9 cellular contexts compared by ENCODE assay signal in the genomic region with DNA sequence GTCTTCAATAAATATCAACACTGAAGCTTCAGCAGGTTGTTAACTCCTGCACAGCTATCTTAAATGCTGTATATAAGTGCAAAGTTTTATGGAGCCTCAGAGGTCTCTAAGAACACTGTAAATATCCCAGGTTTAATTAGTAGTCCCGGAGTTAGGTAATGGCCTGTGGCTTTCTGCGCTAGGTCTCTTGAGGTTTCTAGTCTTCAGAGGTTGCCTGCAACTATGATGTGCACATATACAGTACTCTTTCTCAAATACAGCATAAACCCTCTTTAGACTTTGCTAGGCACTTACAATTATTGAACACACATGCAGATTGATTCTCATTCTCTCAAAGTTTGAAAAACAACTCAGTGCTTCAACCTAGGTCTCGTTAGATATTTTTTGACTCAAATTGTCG. TPM values are rescaled to one million over a fixed set of nuclear protein-coding genes. Genes with fewer than 3 reads are reported as not detected.
DNase-seq lines count a peak whose midpoint lies in the region; ATAC-seq, FAIRE-seq and TF ChIP-seq lines count a peak whose summit lies in the region.
"Had no signal": no experiment of that assay in that cellular context is flagged by ENCODE, and none has a peak within 500 bp of the region (broad histone marks: within the 10 kb centered on the region; RNA-seq: fewer than 3 reads in every experiment).

No MANE protein-coding gene starts in this region.

- POLR2A ChIA-PET in endothelial cell of umbilical vein (lab: Charles Lee), result interaction anchor here (4.0 kb wide), 1 partner anchor 528 kb away, joined by 17 read pairs; no protein-coding TSS in a partner anchor

- H3K27ac ChIP-seq in OCI-LY1 (ENCODE audit: low read depth, low read length, poor library complexity, severe bottlenecking), result peak overlapping the region; percentile 98
- no peak overlapping the region for H3K27ac ChIP-seq in endothelial cell of umbilical vein (ENCODE audit: insufficient read depth, low read depth, low read length)
- H3K27ac ChIP-seq in sigmoid colon, result peak overlapping the region; percentile 95 to 99 (median 98)

- H4K20me1 ChIP-seq in OCI-LY1 (ENCODE audit: insufficient read depth, low read length) (no peaks in the 10 kb centered on the region), endothelial cell of umbilical vein (replicated peaks; ENCODE audit: control insufficient read depth, extremely low read depth, insufficient read depth, low read length) (peaks cover 3% of the 10 kb centered on the region)

- H3K4me3 ChIP-seq in GM12875 (ENCODE audit: low read depth, low read length), result peak overlapping the region; percentile 95
- peak overlapping the region; percentile 99 for H3K4me3 ChIP-seq in OCI-LY1 (ENCODE audit: low read depth, low read length, poor library complexity, severe bottlenecking)
- H3K4me3 ChIP-seq in endothelial cell of umbilical vein (replicated peaks in 1 of 3; ENCODE audit: insufficient read depth in 1 of 3, low read depth in 1 of 3, low read length in 3 of 3), result no peak overlapping the region
- H3K4me3 ChIP-seq in sigmoid colon, result peak overlapping the region in 2 of 4 donors; percentile 82 to 97
- no peak overlapping the region for H3K4me3 ChIP-seq in lower leg skin (ENCODE audit: low read depth, poor library complexity, severe bottlenecking)

- H3K9me3 ChIP-seq in OCI-LY1 (ENCODE audit: low read length), result no peaks in the 10 kb centered on the region
- H3K9me3 ChIP-seq in endothelial cell of umbilical vein (replicated peaks; ENCODE audit: control insufficient read depth, insufficient read depth, low read length), result no peaks in the 10 kb centered on the region
- H3K9me3 ChIP-seq in sigmoid colon, result no peaks in the 10 kb centered on the region

- TF ChIP-seq POLR2A in endothelial cell of umbilical vein (IDR thresholded peaks at IDR 0.05; ENCODE audit: low read depth, low read length) (no peak), sigmoid colon (IDR thresholded peaks at IDR 0.05) (no peak), lower leg skin (IDR thresholded peaks at IDR 0.05) (no peak)

- no peak for DNase-seq in endothelial cell of umbilical vein (ENCODE audit: low read depth, low spot score)
- DNase-seq in sigmoid colon, result no peak
- DNase-seq in lower leg skin (ENCODE audit: low spot score in 2 of 2), result no peak
- DNase-seq in NCI-H146 treated with DMSO at 0.1 percent for 48 hours (lab: John Stamatoyannopoulos, UW; ENCODE audit: unreplicated experiment), result no peak
- DNase-seq in COR-L47 (lab: John Stamatoyannopoulos, UW), result no peak
- DNase-seq in left colon, result no peak
- DNase-seq: NCI-H1417 had no signal

- H2AFZ ChIP-seq in OCI-LY1 (ENCODE audit: low read length) (no peak overlapping the region), endothelial cell of umbilical vein (ENCODE audit: low read depth, low read length) (peak overlapping the region; percentile 86)

- H3K36me3 ChIP-seq in OCI-LY1 (ENCODE audit: insufficient read depth, low read length) (peaks cover 14% of the 10 kb centered on the region; the same call in 1 of the 2 replicates), endothelial cell of umbilical vein (ENCODE audit: control insufficient read depth in 2 of 2, extremely low read depth in 1 of 2, insufficient read depth in 2 of 2, low read length in 2 of 2) (no peaks in the 10 kb centered on the region), sigmoid colon (no peaks in the 10 kb centered on the region)

- dilution Hi-C loops in endothelial cell of umbilical vein (cut with MboI; ENCODE audit: extremely low pct_ligation_motif_present, low sequenced_read_pairs), result loop anchor here (25.0 kb wide), 1 partner anchor 701 kb away; no protein-coding TSS in a partner anchor

- no peak for TF ChIP-seq CTCF in GM12875 (IDR thresholded peaks at IDR 0.05; ENCODE audit: borderline replicate concordance, insufficient read depth, low read depth, low read length)
- TF ChIP-seq CTCF in OCI-LY1 (IDR thresholded peaks at IDR 0.05; ENCODE audit: low read length), result no peak
- no peak for TF ChIP-seq CTCF in endothelial cell of umbilical vein (IDR thresholded peaks at IDR 0.05; ENCODE audit: extremely low read depth in 1 of 2, insufficient read depth in 1 of 2, low read depth in 1 of 2, low read length in 2 of 2)
- TF ChIP-seq CTCF in sigmoid colon (IDR thresholded peaks at IDR 0.05), result no peak
- TF ChIP-seq CTCF in lower leg skin (IDR thresholded peaks at IDR 0.05), result no peak

- intact Hi-C loops in endothelial cell of umbilical vein (cut with micrococcal nuclease) (loop anchor here (2.0 to 10.0 kb wide), 3 partner anchors 201 to 458 kb away; no protein-coding TSS in a partner anchor), sigmoid colon (cut with DNase I) (loop anchor here (5.0 kb wide), 1 partner anchor 526 kb away; no protein-coding TSS in a partner anchor), lower leg skin (cut with DNase I; ENCODE audit: low total_unique reads) (loop anchor here (10.0 kb wide), 1 partner anchor 524 kb away; no protein-coding TSS in a partner anchor), left colon (cut with DNase I, micrococcal nuclease) (loop anchor here in 1 of 2 donors (5.0 kb wide), 1 partner anchor 44 kb away; a partner anchor contains a TSS)

- no peak for ATAC-seq in left colon

- H3K4me2 ChIP-seq in OCI-LY1 (ENCODE audit: low read length) (peak overlapping the region; percentile 64), endothelial cell of umbilical vein (ENCODE audit: insufficient read depth, low read length) (peak overlapping the region; percentile 15)

- no peaks in the 10 kb centered on the region for H3F3A ChIP-seq in OCI-LY1 (ENCODE audit: insufficient read depth, low read length)

- peaks cover 23% of the 10 kb centered on the region for H3K79me2 ChIP-seq in OCI-LY1 (ENCODE audit: insufficient read depth, low read length)
- H3K79me2 ChIP-seq in endothelial cell of umbilical vein (ENCODE audit: control insufficient read depth, insufficient read depth, low read length), result peaks cover 21% of the 10 kb centered on the region

- H3K9ac ChIP-seq in OCI-LY1 (ENCODE audit: low read length) (peak overlapping the region; percentile 67), endothelial cell of umbilical vein (replicated peaks; ENCODE audit: extremely low read depth, insufficient read depth, low read length) (no peak overlapping the region)

- TF ChIP-seq EP300 in sigmoid colon (IDR thresholded peaks at IDR 0.05), result no peak

- H3K27me3 ChIP-seq in OCI-LY1 (ENCODE audit: insufficient read depth, low read length) (no peaks in the 10 kb centered on the region), endothelial cell of umbilical vein (ENCODE audit: control insufficient read depth in 2 of 2, insufficient read depth in 2 of 2, low read length in 2 of 2) (no peaks in the 10 kb centered on the region), sigmoid colon (no peaks in the 10 kb centered on the region)

- CTCF ChIA-PET in endothelial cell of umbilical vein (lab: Charles Lee), result interaction anchor here (0.8 to 10.2 kb wide), 12 partner anchors 11 to 692 kb away, joined by 3 to 178 read pairs (median 5); a partner anchor contains a TSS

- H3K9me1 ChIP-seq in endothelial cell of umbilical vein (replicated peaks; ENCODE audit: control insufficient read depth, extremely low read depth, insufficient read depth, low read length), result no peaks in the 10 kb centered on the region

- WGBS in sigmoid colon, 2 donors, result 16 to 36% methylated on average over 4 of the region's 4 CpGs
- WGBS in lower leg skin, 2 donors, result 60 to 61% methylated on average over 4 of the region's 4 CpGs

- H3K9me2 ChIP-seq in OCI-LY1 (ENCODE audit: low read depth, low read length), result no peaks in the 10 kb centered on the region

- H3K4me1 ChIP-seq in OCI-LY1 (ENCODE audit: insufficient read depth, low read length, severe bottlenecking) (peaks cover 20% of the 10 kb centered on the region), endothelial cell of umbilical vein (ENCODE audit: control insufficient read depth, extremely low read depth, insufficient read depth, low read length) (peaks cover 3% of the 10 kb centered on the region), sigmoid colon (peaks cover 2 to 9% (median 9%) of the 10 kb centered on the region in 4 donors)

- no peak for FAIRE-seq in endothelial cell of umbilical vein (lab: Jason Lieb, UNC)

- BruUV-seq in endothelial cell of umbilical vein (replicated peaks; lab: Mats Ljungman, UMichigan), result no TSS peak

RNA-seq across cellular contexts. Expression of a gene that starts 2.3 kb away (rescaled TPM):
- total RNA-seq in endothelial cell of umbilical vein (0.21 and 0.31 TPM in 2 replicates), sigmoid colon (under 1 TPM; 0.14 to 0.36 (median 0.30) TPM), lower leg skin (under 1 TPM; 0.04 to 0.95 (median 0.40) TPM), left colon (1 to 10 TPM; 1.3 to 1.4 TPM)
- polyA plus RNA-seq in endothelial cell of umbilical vein (0.14 and 0.18 TPM in 2 replicates), sigmoid colon (under 1 TPM; 0.60 to 0.92 (median 0.76) TPM)
- polyA plus RNA-seq in endothelial cell of umbilical vein (2011; cell fraction: cytosol; rRNA removed), result 0.17 and 0.20 TPM in 2 replicates
- 0.13 and 0.22 TPM in 2 replicates for polyA plus RNA-seq in endothelial cell of umbilical vein (2011; cell fraction: nucleus; rRNA removed)
- 0.16 and 0.21 TPM in 2 replicates for polyA plus RNA-seq in endothelial cell of umbilical vein (2012)
- polyA minus RNA-seq in endothelial cell of umbilical vein, result 0.32 and 0.38 TPM in 2 replicates
- polyA minus RNA-seq in endothelial cell of umbilical vein (2011; cell fraction: cytosol; rRNA and poly(A)+ RNA removed), result 2.3 TPM
- 0.34 and 0.53 TPM in 2 replicates for polyA minus RNA-seq in endothelial cell of umbilical vein (2011; cell fraction: nucleus; rRNA and poly(A)+ RNA removed)

RNA-seq across cellular contexts. Expression of a gene that starts 2.4 kb away (rescaled TPM):
- total RNA-seq in endothelial cell of umbilical vein, result 75.3 and 76.9 TPM in 2 replicates
- polyA plus RNA-seq in endothelial cell of umbilical vein, result 6.7 and 8.0 TPM in 2 replicates
- polyA plus RNA-seq in endothelial cell of umbilical vein (2011; cell fraction: cytosol; rRNA removed), result 19.3 and 21.5 TPM in 2 replicates
- polyA plus RNA-seq in endothelial cell of umbilical vein (2011; cell fraction: nucleus; rRNA removed), result 30.8 and 38.3 TPM in 2 replicates
- polyA plus RNA-seq in endothelial cell of umbilical vein (2012), result 54.9 and 57.4 TPM in 2 replicates
- 50.5 and 53.5 TPM in 2 replicates for polyA minus RNA-seq in endothelial cell of umbilical vein
- 181 TPM for polyA minus RNA-seq in endothelial cell of umbilical vein (2011; cell fraction: cytosol; rRNA and poly(A)+ RNA removed)
- polyA minus RNA-seq in endothelial cell of umbilical vein (2011; cell fraction: nucleus; rRNA and poly(A)+ RNA removed), result 132 and 167 TPM in 2 replicates
- total RNA-seq in sigmoid colon, result 100 to 1,000 TPM in 2 of 4 donors, 10 to 100 TPM in 2; 80.0 to 180 (median 118) TPM
- 10 to 100 TPM; 27.0 to 40.9 (median 31.2) TPM for polyA plus RNA-seq in sigmoid colon
- 10 to 100 TPM; 54.8 to 87.4 (median 68.8) TPM for total RNA-seq in lower leg skin
- 100 to 1,000 TPM in 1 of 2 donors, 10 to 100 TPM in 1; 99.3 to 101 TPM for total RNA-seq in left colon

RNA-seq across cellular contexts. Expression of a gene that starts 43.0 kb away (rescaled TPM):
- total RNA-seq in endothelial cell of umbilical vein (23.6 and 25.8 TPM in 2 replicates), sigmoid colon (10 to 100 TPM; 28.0 to 45.3 (median 37.3) TPM), lower leg skin (10 to 100 TPM; 34.2 to 43.2 (median 38.5) TPM), left colon (10 to 100 TPM; 50.5 to 51.0 TPM)
- polyA plus RNA-seq in endothelial cell of umbilical vein (4.6 and 5.2 TPM in 2 replicates), sigmoid colon (10 to 100 TPM in 2 of 3 donors, 1 to 10 TPM in 1; 6.9 to 18.7 (median 10.8) TPM)
- 8.2 and 8.3 TPM in 2 replicates for polyA plus RNA-seq in endothelial cell of umbilical vein (2011; cell fraction: cytosol; rRNA removed)
- polyA plus RNA-seq in endothelial cell of umbilical vein (2011; cell fraction: nucleus; rRNA removed), result 13.7 and 19.0 TPM in 2 replicates
- 23.8 and 24.2 TPM in 2 replicates for polyA plus RNA-seq in endothelial cell of umbilical vein (2012)
- polyA minus RNA-seq in endothelial cell of umbilical vein, result 9.9 and 11.8 TPM in 2 replicates
- 45.0 TPM for polyA minus RNA-seq in endothelial cell of umbilical vein (2011; cell fraction: cytosol; rRNA and poly(A)+ RNA removed)
- polyA minus RNA-seq in endothelial cell of umbilical vein (2011; cell fraction: nucleus; rRNA and poly(A)+ RNA removed), result 17.0 and 21.3 TPM in 2 replicates

Comparison
In these comparisons a context has a peak if more than half of its experiments do, and no peak if none do; other contexts are left out.
1. H3K4me3 ChIP-seq: peak in GM12875 (single experiment) and OCI-LY1 (single experiment); none in endothelial cell of umbilical vein (0 of 3) and lower leg skin (single experiment).